In genomic region chr10:103820101-103821062, GRCh38 we compare ENCODE assay signal across 10 cellular contexts. TPM values are rescaled to one million over a fixed set of nuclear protein-coding genes. Genes with fewer than 3 reads are reported as not detected.
DNase-seq lines count a peak whose midpoint lies in the region; ATAC-seq, FAIRE-seq and TF ChIP-seq lines count a peak whose summit lies in the region.
"Had no signal": no experiment of that assay in that cellular context is flagged by ENCODE, and none has a peak within 500 bp of the region (broad histone marks: within the 10 kb centered on the region; RNA-seq: fewer than 3 reads in every experiment).

No MANE protein-coding gene starts in this region.

- TF ChIP-seq CTCF in Panc1 (IDR thresholded peaks at IDR 0.05) (no peak), osteoblast (IDR thresholded peaks at IDR 0.05; ENCODE audit: extremely low read depth, low read depth, low read length) (no peak)

- no peak for TF ChIP-seq POLR2A in GM12892 (IDR thresholded peaks at IDR 0.05; ENCODE audit: low read depth, low read length)

- POLR2A ChIA-PET in Panc1 (lab: Charles Lee), result no interaction called here

- CTCF ChIA-PET in Panc1 (lab: Charles Lee), result no interaction called here

- H3K79me2 ChIP-seq in osteoblast (ENCODE audit: insufficient read depth, low read length), result peaks cover 2% of the 10 kb centered on the region

- no peak overlapping the region for H3K4me3 ChIP-seq in Panc1 (ENCODE audit: low read depth in 2 of 2, low read length in 2 of 2)
- H3K4me3 ChIP-seq in osteoblast (ENCODE audit: insufficient read depth, low read length), result no peak overlapping the region

- no peaks in the 10 kb centered on the region for H3K4me1 ChIP-seq in Panc1 (ENCODE audit: control insufficient read depth, insufficient read depth, low read length)
- H3K4me1 ChIP-seq in osteoblast (ENCODE audit: insufficient read depth, low read length), result peaks cover 9% of the 10 kb centered on the region

- FAIRE-seq in GM12892 (lab: Jason Lieb, UNC), result no peak
- FAIRE-seq: colon had no signal

- ATAC-seq in Panc1 (peak; percentile 41; the same call in 1 of the 2 replicates), HG02678 (IDR thresholded peaks at IDR 0.05; ENCODE audit: unreplicated experiment) (no peak)

- in situ Hi-C loops in Panc1 (cut with HindIII; ENCODE audit: low pct_unique_long_range_greater_than_20kb, low sequenced_read_pairs), result no loop called here

- H4K20me1 ChIP-seq in osteoblast (ENCODE audit: insufficient read depth, low read length), result peaks cover 14% of the 10 kb centered on the region

- peak overlapping the region; percentile 28 for H3K4me2 ChIP-seq in osteoblast (ENCODE audit: insufficient read depth, low read length)

- H3K27ac ChIP-seq in Panc1 (ENCODE audit: low read length) (no peak overlapping the region), osteoblast (ENCODE audit: low read depth, low read length) (no peak overlapping the region)

- H3K27me3 ChIP-seq in Panc1 (ENCODE audit: control insufficient read depth, insufficient read depth, low read length), result no peaks in the 10 kb centered on the region
- H3K27me3 ChIP-seq in osteoblast (ENCODE audit: insufficient read depth, low read length), result no peaks in the 10 kb centered on the region

- H3K36me3 ChIP-seq in Panc1 (ENCODE audit: control insufficient read depth, insufficient read depth, low read length) (no peaks in the 10 kb centered on the region), osteoblast (ENCODE audit: insufficient read depth, low read length) (no peaks in the 10 kb centered on the region)

- DNase-seq in AG20443 (ENCODE audit: low spot score) (peak; percentile 78), Panc1 (ENCODE audit: low read depth, low spot score) (no peak), glomerular visceral epithelial cell (ENCODE audit: extremely low spot score) (peak; percentile 21), osteoblast (ENCODE audit: insufficient read length, low spot score, missing footprints) (no peak), T-helper 9 cell (no peak), SW480 (ENCODE audit: low spot score) (no peak), GM12892 (ENCODE audit: insufficient read length) (no peak)
- DNase-seq: SIG-M5 had no signal

- intact Hi-C loops in Panc1 (cut with micrococcal nuclease; ENCODE audit: unreplicated experiment), result no loop called here

- BruUV-seq in Panc1 (replicated peaks; lab: Mats Ljungman, UMichigan), result no TSS peak

- H2AFZ ChIP-seq in osteoblast (ENCODE audit: low read length), result peak overlapping the region; percentile 59

- H3K9me3 ChIP-seq in Panc1 (ENCODE audit: control insufficient read depth, insufficient read depth, low read depth, low read length), result no peaks in the 10 kb centered on the region
- no peaks in the 10 kb centered on the region for H3K9me3 ChIP-seq in osteoblast (ENCODE audit: low read depth, low read length)

RNA-seq across cellular contexts. Expression of gene SH3PXD2A, which starts 35.0 kb away (rescaled TPM):
- total RNA-seq in Panc1 (2021; ENCODE audit: unreplicated experiment), result 5.7 TPM
- polyA plus RNA-seq in Panc1 (2012; ENCODE audit: insufficient read length), result 5.5 TPM
- total RNA-seq in osteoblast, result 27.7 and 29.0 TPM in 2 replicates
- polyA plus RNA-seq in GM12892 (2012; ENCODE audit: missing spikeins), result 6.5 TPM

Comparison
In these comparisons a context has a peak if more than half of its experiments do, and no peak if none do; other contexts are left out.
1. DNase-seq: peak in AG20443 (single experiment) and glomerular visceral epithelial cell (single experiment); none in Panc1 (single experiment), osteoblast (single experiment), T-helper 9 cell (single experiment), SW480 (single experiment) and GM12892 (single experiment).